ENCODE assay signal across 1 cellular context in the genomic region with DNA sequence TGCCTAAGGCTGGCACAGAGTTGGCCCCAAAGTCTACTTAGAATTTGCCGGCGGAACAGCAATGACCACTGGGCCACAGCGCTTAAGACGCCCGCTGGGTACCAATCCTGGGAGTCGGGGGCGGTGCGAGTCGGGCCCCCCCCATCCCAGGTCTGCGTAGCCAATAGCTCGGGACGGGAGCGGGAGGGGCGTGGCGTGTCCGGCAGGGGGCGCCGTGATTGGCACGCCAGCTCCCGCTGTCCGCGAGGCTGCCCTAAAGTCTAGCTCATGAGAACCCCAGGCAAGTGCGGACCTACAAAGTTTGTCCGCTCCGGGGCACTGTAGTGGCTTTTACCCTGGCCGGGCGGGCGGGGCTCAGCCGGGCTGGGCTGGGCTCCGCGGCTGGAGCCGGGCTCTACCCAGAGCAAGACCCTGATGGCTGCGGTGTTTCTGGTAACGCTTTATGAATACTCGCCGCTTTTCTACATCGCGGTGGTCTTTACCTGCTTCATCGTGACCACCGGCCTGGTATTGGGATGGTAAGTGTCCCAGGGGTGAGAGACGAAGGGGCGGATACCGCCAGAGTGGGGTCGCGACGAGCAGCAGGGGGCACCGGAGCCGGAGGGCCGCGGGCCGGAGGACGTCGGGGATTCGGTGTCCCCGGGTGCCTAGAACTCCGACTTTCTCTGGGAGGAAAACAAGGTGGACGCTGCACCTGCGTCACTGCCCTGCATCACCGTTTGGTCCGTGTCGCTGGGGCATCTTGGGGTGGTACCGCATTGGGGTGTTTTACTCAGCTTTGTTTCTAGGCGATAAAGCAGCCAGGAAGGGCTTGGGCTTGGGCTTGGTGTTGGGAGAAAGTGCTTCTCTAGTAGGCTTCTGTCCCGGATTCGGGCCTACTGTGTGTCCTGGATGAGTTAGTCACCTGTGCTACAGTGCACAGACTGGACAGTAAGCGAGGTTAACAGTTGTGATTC.
A peak's percentile ranks its signal among the peaks of the same experiment; 100 is the strongest.
TF ChIP-seq lines count a peak whose summit lies in the region.

A gene with protein sequence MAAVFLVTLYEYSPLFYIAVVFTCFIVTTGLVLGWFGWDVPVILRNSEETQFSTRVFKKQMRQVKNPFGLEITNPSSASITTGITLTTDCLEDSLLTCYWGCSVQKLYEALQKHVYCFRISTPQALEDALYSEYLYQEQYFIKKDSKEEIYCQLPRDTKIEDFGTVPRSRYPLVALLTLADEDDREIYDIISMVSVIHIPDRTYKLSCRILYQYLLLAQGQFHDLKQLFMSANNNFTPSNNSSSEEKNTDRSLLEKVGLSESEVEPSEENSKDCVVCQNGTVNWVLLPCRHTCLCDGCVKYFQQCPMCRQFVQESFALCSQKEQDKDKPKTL (plus strand): TSS at position 361 of the 956 bp plus-strand sequence. CDS start 54 bp downstream, at position 415.

TF ChIP-seq in GM23338, 12 proteins besides CTCF, POLR2A, EP300 and RAD21:
- TF ChIP-seq CREB1 (CRISPR knock-in tag; IDR thresholded peaks at IDR 0.05; ENCODE audit: low read depth) = peak; percentile 47; the same call in 1 of the 2 replicates
- TF ChIP-seq JUNB (IDR thresholded peaks at IDR 0.05; ENCODE audit: unreplicated experiment) = no peak
- no peak for TF ChIP-seq STAT1 (IDR thresholded peaks at IDR 0.05; ENCODE audit: unreplicated experiment)
- peak; percentile 85 for TF ChIP-seq POLR2AphosphoS5 (IDR thresholded peaks at IDR 0.05; ENCODE audit: low read depth)
- no peak for TF ChIP-seq NANOG (IDR thresholded peaks at IDR 0.05; ENCODE audit: borderline replicate concordance)
- TF ChIP-seq, protein P1, sequence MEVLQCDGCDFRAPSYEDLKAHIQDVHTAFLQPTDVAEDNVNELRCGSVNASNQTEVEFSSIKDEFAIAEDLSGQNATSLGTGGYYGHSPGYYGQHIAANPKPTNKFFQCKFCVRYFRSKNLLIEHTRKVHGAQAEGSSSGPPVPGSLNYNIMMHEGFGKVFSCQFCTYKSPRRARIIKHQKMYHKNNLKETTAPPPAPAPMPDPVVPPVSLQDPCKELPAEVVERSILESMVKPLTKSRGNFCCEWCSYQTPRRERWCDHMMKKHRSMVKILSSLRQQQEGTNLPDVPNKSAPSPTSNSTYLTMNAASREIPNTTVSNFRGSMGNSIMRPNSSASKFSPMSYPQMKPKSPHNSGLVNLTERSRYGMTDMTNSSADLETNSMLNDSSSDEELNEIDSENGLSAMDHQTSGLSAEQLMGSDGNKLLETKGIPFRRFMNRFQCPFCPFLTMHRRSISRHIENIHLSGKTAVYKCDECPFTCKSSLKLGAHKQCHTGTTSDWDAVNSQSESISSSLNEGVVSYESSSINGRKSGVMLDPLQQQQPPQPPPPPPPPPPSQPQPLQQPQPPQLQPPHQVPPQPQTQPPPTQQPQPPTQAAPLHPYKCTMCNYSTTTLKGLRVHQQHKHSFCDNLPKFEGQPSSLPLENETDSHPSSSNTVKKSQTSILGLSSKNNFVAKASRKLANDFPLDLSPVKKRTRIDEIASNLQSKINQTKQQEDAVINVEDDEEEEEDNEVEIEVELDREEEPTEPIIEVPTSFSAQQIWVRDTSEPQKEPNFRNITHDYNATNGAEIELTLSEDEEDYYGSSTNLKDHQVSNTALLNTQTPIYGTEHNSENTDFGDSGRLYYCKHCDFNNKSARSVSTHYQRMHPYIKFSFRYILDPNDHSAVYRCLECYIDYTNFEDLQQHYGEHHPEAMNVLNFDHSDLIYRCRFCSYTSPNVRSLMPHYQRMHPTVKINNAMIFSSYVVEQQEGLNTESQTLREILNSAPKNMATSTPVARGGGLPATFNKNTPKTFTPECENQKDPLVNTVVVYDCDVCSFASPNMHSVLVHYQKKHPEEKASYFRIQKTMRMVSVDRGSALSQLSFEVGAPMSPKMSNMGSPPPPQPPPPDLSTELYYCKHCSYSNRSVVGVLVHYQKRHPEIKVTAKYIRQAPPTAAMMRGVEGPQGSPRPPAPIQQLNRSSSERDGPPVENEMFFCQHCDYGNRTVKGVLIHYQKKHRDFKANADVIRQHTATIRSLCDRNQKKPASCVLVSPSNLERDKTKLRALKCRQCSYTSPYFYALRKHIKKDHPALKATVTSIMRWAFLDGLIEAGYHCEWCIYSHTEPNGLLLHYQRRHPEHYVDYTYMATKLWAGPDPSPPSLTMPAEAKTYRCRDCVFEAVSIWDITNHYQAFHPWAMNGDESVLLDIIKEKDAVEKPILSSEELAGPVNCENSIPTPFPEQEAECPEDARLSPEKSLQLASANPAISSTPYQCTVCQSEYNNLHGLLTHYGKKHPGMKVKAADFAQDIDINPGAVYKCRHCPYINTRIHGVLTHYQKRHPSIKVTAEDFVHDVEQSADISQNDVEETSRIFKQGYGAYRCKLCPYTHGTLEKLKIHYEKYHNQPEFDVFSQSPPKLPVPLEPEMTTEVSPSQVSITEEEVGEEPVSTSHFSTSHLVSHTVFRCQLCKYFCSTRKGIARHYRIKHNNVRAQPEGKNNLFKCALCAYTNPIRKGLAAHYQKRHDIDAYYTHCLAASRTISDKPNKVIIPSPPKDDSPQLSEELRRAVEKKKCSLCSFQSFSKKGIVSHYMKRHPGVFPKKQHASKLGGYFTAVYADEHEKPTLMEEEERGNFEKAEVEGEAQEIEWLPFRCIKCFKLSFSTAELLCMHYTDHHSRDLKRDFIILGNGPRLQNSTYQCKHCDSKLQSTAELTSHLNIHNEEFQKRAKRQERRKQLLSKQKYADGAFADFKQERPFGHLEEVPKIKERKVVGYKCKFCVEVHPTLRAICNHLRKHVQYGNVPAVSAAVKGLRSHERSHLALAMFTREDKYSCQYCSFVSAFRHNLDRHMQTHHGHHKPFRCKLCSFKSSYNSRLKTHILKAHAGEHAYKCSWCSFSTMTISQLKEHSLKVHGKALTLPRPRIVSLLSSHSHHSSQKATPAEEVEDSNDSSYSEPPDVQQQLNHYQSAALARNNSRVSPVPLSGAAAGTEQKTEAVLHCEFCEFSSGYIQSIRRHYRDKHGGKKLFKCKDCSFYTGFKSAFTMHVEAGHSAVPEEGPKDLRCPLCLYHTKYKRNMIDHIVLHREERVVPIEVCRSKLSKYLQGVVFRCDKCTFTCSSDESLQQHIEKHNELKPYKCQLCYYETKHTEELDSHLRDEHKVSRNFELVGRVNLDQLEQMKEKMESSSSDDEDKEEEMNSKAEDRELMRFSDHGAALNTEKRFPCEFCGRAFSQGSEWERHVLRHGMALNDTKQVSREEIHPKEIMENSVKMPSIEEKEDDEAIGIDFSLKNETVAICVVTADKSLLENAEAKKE (CRISPR knock-in tag; IDR thresholded peaks at IDR 0.05) = no peak
- TF ChIP-seq ZNF331 (CRISPR knock-in tag; IDR thresholded peaks at IDR 0.05; ENCODE audit: low read depth) = no peak
- TF ChIP-seq, protein P2, sequence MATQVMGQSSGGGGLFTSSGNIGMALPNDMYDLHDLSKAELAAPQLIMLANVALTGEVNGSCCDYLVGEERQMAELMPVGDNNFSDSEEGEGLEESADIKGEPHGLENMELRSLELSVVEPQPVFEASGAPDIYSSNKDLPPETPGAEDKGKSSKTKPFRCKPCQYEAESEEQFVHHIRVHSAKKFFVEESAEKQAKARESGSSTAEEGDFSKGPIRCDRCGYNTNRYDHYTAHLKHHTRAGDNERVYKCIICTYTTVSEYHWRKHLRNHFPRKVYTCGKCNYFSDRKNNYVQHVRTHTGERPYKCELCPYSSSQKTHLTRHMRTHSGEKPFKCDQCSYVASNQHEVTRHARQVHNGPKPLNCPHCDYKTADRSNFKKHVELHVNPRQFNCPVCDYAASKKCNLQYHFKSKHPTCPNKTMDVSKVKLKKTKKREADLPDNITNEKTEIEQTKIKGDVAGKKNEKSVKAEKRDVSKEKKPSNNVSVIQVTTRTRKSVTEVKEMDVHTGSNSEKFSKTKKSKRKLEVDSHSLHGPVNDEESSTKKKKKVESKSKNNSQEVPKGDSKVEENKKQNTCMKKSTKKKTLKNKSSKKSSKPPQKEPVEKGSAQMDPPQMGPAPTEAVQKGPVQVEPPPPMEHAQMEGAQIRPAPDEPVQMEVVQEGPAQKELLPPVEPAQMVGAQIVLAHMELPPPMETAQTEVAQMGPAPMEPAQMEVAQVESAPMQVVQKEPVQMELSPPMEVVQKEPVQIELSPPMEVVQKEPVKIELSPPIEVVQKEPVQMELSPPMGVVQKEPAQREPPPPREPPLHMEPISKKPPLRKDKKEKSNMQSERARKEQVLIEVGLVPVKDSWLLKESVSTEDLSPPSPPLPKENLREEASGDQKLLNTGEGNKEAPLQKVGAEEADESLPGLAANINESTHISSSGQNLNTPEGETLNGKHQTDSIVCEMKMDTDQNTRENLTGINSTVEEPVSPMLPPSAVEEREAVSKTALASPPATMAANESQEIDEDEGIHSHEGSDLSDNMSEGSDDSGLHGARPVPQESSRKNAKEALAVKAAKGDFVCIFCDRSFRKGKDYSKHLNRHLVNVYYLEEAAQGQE (IDR thresholded peaks at IDR 0.05; ENCODE audit: unreplicated experiment) = no peak
- no peak for TF ChIP-seq EZH2phosphoT487 (IDR thresholded peaks at IDR 0.05; ENCODE audit: unreplicated experiment)
- no peak for TF ChIP-seq EZH2 (IDR thresholded peaks at IDR 0.05; ENCODE audit: low read depth, unreplicated experiment)
